Comparison of ENCODE assay signal across 1 cellular context in genomic region chr14:67934851-67935250, GRCh38.
TF ChIP-seq lines count a peak whose summit lies in the region.

No MANE protein-coding gene starts in this region.

TF ChIP-seq in H1, 55 proteins besides CTCF, POLR2A, EP300 and RAD21:
- TF ChIP-seq CHD7 (IDR thresholded peaks at IDR 0.05; ENCODE audit: insufficient replicate concordance, low read length) (no peak), JUND (IDR thresholded peaks at IDR 0.05; ENCODE audit: low read length) (no peak)
